In the genomic region with DNA sequence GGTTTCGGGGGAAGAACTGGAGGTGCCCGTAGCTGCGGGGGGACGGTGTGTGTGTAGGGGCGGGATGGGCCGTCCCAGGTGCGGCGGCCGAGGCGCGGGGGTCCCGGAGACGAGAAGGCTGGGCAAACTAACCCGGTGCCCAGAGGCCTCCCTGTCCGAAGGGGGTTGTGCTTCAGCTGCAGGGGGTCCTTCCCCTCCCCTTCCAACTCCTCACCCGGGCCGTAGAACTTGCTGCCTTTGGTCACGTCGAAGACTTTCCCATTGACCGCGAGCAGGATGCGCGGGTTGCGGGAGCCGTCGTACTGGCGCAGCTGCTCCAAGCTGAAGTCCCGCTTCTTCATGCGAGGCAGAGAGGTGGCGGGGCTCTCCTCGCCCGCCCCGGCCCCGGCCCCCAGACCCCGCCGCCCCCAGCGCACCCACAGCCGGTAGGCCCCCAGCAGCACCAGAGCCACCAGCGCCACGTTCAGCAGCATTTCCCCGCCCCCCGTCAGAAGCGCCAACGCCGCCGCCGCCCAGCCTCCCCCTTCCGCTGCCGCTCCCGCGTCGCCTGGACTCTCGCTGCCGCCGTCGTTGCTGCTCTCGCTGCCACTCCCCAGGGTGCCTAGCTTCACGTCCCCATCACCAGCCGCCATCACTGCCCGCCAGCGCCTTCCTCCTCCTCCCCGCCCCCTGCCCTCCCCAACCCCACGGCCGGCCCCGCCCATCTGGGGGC, we compare ENCODE assay signal across 8 cellular contexts. TPM values are rescaled to one million over a fixed set of nuclear protein-coding genes. Genes with fewer than 3 reads are reported as not detected.
A peak's percentile ranks its signal among the peaks of the same experiment; 100 is the strongest.
DNase-seq lines count a peak whose midpoint lies in the region; ATAC-seq, FAIRE-seq and TF ChIP-seq lines count a peak whose summit lies in the region.

A gene with protein sequence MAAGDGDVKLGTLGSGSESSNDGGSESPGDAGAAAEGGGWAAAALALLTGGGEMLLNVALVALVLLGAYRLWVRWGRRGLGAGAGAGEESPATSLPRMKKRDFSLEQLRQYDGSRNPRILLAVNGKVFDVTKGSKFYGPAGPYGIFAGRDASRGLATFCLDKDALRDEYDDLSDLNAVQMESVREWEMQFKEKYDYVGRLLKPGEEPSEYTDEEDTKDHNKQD (minus strand): TSS at position 655 of the 712 bp plus-strand sequence. CDS start 23 bp downstream, at position 632.

- peaks cover 31% of the 10 kb centered on the region for H3K4me1 ChIP-seq in neural progenitor cell

- no peaks in the 10 kb centered on the region for H3K36me3 ChIP-seq in neural progenitor cell

- H3K9me3 Mint-ChIP-seq in neural progenitor cell: peaks cover 15% of the 10 kb centered on the region

- no peaks in the 10 kb centered on the region for H3K9me3 ChIP-seq in neural progenitor cell (ENCODE audit: low read depth)

- no peak for FAIRE-seq in HTR-8/SVneo (lab: Jason Lieb, UNC)

- peaks cover 19% of the 10 kb centered on the region for H3F3A ChIP-seq in neural progenitor cell (ENCODE audit: low read depth)

- DNase-seq in COR-L47 (lab: John Stamatoyannopoulos, UW) (peak; percentile 65), HTR-8/SVneo (ENCODE audit: insufficient read length, low spot score) (peak; percentile 15), fibroblast of villous mesenchyme (ENCODE audit: low read depth) (peak; percentile 38), neural progenitor cell (ENCODE audit: low spot score) (no peak), HK-2 (ENCODE audit: unreplicated experiment) (no peak), NCI-H2171 treated with DMSO at 0.1 percent for 48 hours (lab: John Stamatoyannopoulos, UW) (no peak)
- peak; percentile 3 to 4 for DNase-seq in activated CD4-positive, alpha-beta T cell treated with anti-CD3 and anti-CD28 coated beads, Interleukin-2, amount 50 U/mL, for 4 hours

- H3K36me3 Mint-ChIP-seq in neural progenitor cell: peaks cover 24% of the 10 kb centered on the region

- peak; percentile 10 for ATAC-seq in GM19351 (IDR thresholded peaks at IDR 0.05; ENCODE audit: unreplicated experiment)

- H3K79me2 ChIP-seq in neural progenitor cell (ENCODE audit: low read depth): peaks cover 64% of the 10 kb centered on the region

- peak within 1 kb of the TSS; percentile 97 for H3K4me3 Mint-ChIP-seq in neural progenitor cell

- H3K27me3 ChIP-seq in neural progenitor cell: no peaks in the 10 kb centered on the region

- H3K4me1 Mint-ChIP-seq in neural progenitor cell: peaks cover 19% of the 10 kb centered on the region

- peak within 1 kb of the TSS; percentile 87 for H3K4me2 ChIP-seq in neural progenitor cell

- H3K4me3 ChIP-seq in fibroblast of villous mesenchyme (ENCODE audit: low read depth, low read length): peak within 1 kb of the TSS; percentile 89
- peak within 1 kb of the TSS; percentile 85 for H3K4me3 ChIP-seq in neural progenitor cell

- H3K27ac ChIP-seq in neural progenitor cell: peak within 1 kb of the TSS; percentile 94

- H3K9ac ChIP-seq in neural progenitor cell: peak within 1 kb of the TSS; percentile 53

- peak within 1 kb of the TSS; percentile 83 for H2AFZ ChIP-seq in neural progenitor cell (replicated peaks)

- peak within 1 kb of the TSS; percentile 94 for H3K27ac Mint-ChIP-seq in neural progenitor cell

- H4K20me1 ChIP-seq in neural progenitor cell (ENCODE audit: low read depth): peaks cover 28% of the 10 kb centered on the region

- no peak for TF ChIP-seq CTCF in fibroblast of villous mesenchyme (IDR thresholded peaks at IDR 0.05; ENCODE audit: insufficient read depth, low read depth, low read length)
- no peak for TF ChIP-seq CTCF in neural progenitor cell (IDR thresholded peaks at IDR 0.05)

- H3K27me3 Mint-ChIP-seq in neural progenitor cell (ENCODE audit: insufficient read depth, low read depth): peaks cover 1% of the 10 kb centered on the region

RNA-seq across cellular contexts. Expression of the gene that starts here (rescaled TPM):
- total RNA-seq in fibroblast of villous mesenchyme (37.0 and 60.5 TPM in 2 replicates), neural progenitor cell (ENCODE audit: low replicate concordance) (29.3 and 58.8 TPM in 2 replicates)

Comparison
In these comparisons a context has a peak if more than half of its experiments do, and no peak if none do; other contexts are left out.
1. DNase-seq: peak in COR-L47 (single experiment), HTR-8/SVneo (single experiment), activated CD4-positive, alpha-beta T cell treated with anti-CD3 and anti-CD28 coated beads, Interleukin-2, amount 50 U/mL, for 4 hours (2 of 2) and fibroblast of villous mesenchyme (single experiment); none in neural progenitor cell (single experiment), HK-2 (single experiment) and NCI-H2171 treated with DMSO at 0.1 percent for 48 hours (single experiment).